8 cellular contexts compared by ENCODE assay signal in the genomic region with DNA sequence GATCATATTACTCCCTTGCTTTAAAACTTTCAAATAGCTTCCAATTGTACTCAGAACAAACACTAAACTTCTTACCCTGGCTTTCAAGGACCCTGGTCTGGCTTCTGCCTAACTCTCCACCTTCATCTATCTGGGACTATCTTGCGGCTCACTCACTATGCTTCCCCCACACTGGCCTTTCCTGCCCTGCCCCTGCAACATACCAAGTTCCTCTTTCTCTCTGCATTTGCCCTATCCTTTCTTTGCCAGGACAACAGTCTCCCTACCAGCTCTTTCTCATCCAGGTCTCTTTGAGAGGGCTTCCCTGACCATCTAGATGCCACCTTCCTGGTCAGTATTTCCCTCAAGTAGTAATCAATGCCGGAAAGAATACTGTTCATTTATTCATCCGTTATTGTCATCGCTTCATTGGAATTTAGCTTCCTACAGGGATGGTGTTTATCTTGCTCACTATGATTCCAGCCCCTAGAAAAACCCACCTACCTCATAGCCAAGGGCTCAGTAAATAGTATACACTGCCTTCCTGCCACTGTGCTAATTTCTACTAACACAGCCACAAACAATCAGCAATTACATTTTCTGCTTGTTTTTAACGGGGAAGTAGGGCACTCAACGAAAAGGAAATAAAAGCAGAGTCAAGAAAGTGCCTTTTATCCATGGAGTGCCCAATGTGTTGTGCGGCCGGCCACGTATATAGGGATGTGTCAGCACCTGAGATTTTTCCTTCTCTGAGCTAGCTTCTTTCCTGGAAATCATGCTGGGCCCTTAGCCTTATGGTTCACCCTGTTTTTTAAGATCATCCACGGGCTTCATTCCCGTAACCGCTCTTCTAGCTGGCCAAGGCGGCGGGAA. TPM values are rescaled to one million over a fixed set of nuclear protein-coding genes. Genes with fewer than 3 reads are reported as not detected.
DNase-seq lines count a peak whose midpoint lies in the region; ATAC-seq, FAIRE-seq and TF ChIP-seq lines count a peak whose summit lies in the region.

No MANE protein-coding gene starts in this region.

- peak overlapping the region; percentile 99 for H2AFZ ChIP-seq in astrocyte (ENCODE audit: low read depth, low read length)

- H3K4me1 Mint-ChIP-seq in astrocyte (ENCODE audit: low read depth, unreplicated experiment) (peaks cover 5% of the 10 kb centered on the region), memory B cell (peaks cover 10% of the 10 kb centered on the region)

- H3K27ac Mint-ChIP-seq in astrocyte (ENCODE audit: unreplicated experiment): no peak overlapping the region
- H3K27ac Mint-ChIP-seq in memory B cell: no peak overlapping the region

- H4K20me1 ChIP-seq in astrocyte (ENCODE audit: insufficient read depth, low read length): no peaks in the 10 kb centered on the region

- peak overlapping the region; percentile 95 for H3K27ac ChIP-seq in astrocyte (ENCODE audit: low read depth, low read length)

- no peaks in the 10 kb centered on the region for H3K9me3 Mint-ChIP-seq in astrocyte (ENCODE audit: unreplicated experiment)
- no peaks in the 10 kb centered on the region for H3K9me3 Mint-ChIP-seq in memory B cell

- H3K4me3 Mint-ChIP-seq in astrocyte (ENCODE audit: unreplicated experiment) (no peak overlapping the region), memory B cell (no peak overlapping the region)

- H3K4me1 ChIP-seq in astrocyte (ENCODE audit: insufficient read depth, low read length): peaks cover 13% of the 10 kb centered on the region

- ATAC-seq in GM19455 (IDR thresholded peaks at IDR 0.05; ENCODE audit: unreplicated experiment) (peak; percentile 23), HG03521 (IDR thresholded peaks at IDR 0.05; ENCODE audit: unreplicated experiment) (peak; percentile 3), memory B cell (ENCODE audit: low read depth) (peak; percentile 6)

- TF ChIP-seq CTCF in astrocyte (IDR thresholded peaks at IDR 0.05; ENCODE audit: insufficient read depth, low read depth, low read length): no peak

- TF ChIP-seq POLR2A in GM12892 (IDR thresholded peaks at IDR 0.05; ENCODE audit: low read depth, low read length): no peak

- H3K27me3 ChIP-seq in astrocyte (ENCODE audit: insufficient read depth, low read length): no peaks in the 10 kb centered on the region

- FAIRE-seq in astrocyte (lab: Jason Lieb, UNC): peak; percentile 59
- no peak for FAIRE-seq in GM12892 (lab: Jason Lieb, UNC)

- DNase-seq in CD1c-positive myeloid dendritic cell (ENCODE audit: extremely low spot score): peak; percentile 38
- DNase-seq in astrocyte (ENCODE audit: low read depth): no peak
- DNase-seq in memory B cell (ENCODE audit: low spot score in 2 of 2): no peak
- DNase-seq in NCI-H446 treated with DMSO at 0.1 percent for 48 hours (lab: John Stamatoyannopoulos, UW): no peak
- DNase-seq in GM12892 (ENCODE audit: insufficient read length): no peak
- no peak for DNase-seq in NCI-H1436 (lab: John Stamatoyannopoulos, UW)

- peak overlapping the region; percentile 94 for H3K4me2 ChIP-seq in astrocyte (ENCODE audit: low read length)

- no peaks in the 10 kb centered on the region for H3K36me3 ChIP-seq in astrocyte (ENCODE audit: insufficient read depth, low read length)

- H3K4me3 ChIP-seq in astrocyte (ENCODE audit: insufficient read depth, low read depth, low read length): peak overlapping the region; percentile 82

- H3K79me2 ChIP-seq in astrocyte (ENCODE audit: insufficient read depth, low read length): peaks cover 22% of the 10 kb centered on the region

- H3K9me3 ChIP-seq in astrocyte (ENCODE audit: insufficient read depth, low read depth, low read length): no peaks in the 10 kb centered on the region

- H3K9ac ChIP-seq in astrocyte (ENCODE audit: low read length): peak overlapping the region; percentile 91

- H3K27me3 Mint-ChIP-seq in astrocyte (ENCODE audit: low read depth, unreplicated experiment): no peaks in the 10 kb centered on the region
- no peaks in the 10 kb centered on the region for H3K27me3 Mint-ChIP-seq in memory B cell

- H3K36me3 Mint-ChIP-seq in astrocyte (ENCODE audit: low read depth, unreplicated experiment): no peaks in the 10 kb centered on the region
- H3K36me3 Mint-ChIP-seq in memory B cell: no peaks in the 10 kb centered on the region

RNA-seq across cellular contexts. Expression of a gene that starts 0.5 kb away (rescaled TPM):
- 3.3 and 4.0 TPM in 2 replicates for total RNA-seq in astrocyte
- polyA plus RNA-seq in GM12892 (2012; ENCODE audit: missing spikeins): 19.6 TPM
